ENCODE assay signal across 11 cellular contexts in the genomic region with DNA sequence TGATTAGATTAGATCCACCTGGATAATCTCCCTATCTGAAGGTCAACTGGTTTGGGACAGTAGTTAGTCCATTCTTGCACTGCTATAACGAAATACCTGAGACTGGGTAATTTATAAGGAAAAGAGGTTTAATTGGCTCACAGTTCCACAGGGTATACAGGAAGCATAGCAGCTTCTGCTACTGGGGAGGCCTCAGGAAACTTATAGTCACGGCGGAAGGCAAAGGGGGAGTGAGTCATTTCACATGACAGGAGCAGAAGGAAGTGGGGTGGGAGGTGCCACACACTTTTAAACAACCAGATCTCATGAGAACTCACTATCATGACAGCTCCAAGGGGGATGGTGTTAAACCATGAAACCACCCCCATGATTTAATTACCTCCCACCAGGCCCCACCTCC. TPM values are rescaled to one million over a fixed set of nuclear protein-coding genes. Genes with fewer than 3 reads are reported as not detected.
DNase-seq lines count a peak whose midpoint lies in the region; ATAC-seq and TF ChIP-seq lines count a peak whose summit lies in the region.
"Had no signal": no experiment of that assay in that cellular context is flagged by ENCODE, and none has a peak within 500 bp of the region (broad histone marks: within the 10 kb centered on the region; RNA-seq: fewer than 3 reads in every experiment).

No MANE protein-coding gene starts in this region.

- WGBS in hepatocyte (ENCODE audit: low lambda C conversion rate, missing lambda C conversion rate), result 56% methylated on average over 3 of the region's 3 CpGs

- no peak overlapping the region for H3K4me3 Mint-ChIP-seq in activated T-cell treated with anti-CD3 and anti-CD28 coated beads, Interleukin-2, amount 50 U/mL, for 24 hours
- no peak overlapping the region for H3K4me3 Mint-ChIP-seq in GM23338

- H3K27ac ChIP-seq in BLaER1 treated with 17β-estradiol and CSF1 and Interleukin-3, amounts not matched to agents 10 nM and 100 nM, result peak overlapping the region in 2 of 11 experiments; percentile 26 to 51; a peak in 3 of 22 replicates
- H3K27ac ChIP-seq in hepatocyte, result peak overlapping the region; percentile 37
- H3K27ac ChIP-seq in GM23338 (ENCODE audit: low read depth), result no peak overlapping the region
- no peak overlapping the region for H3K27ac ChIP-seq in dorsolateral prefrontal cortex

- H3K9ac ChIP-seq in BLaER1 treated with 17β-estradiol and CSF1 and Interleukin-3, amounts not matched to agents 10 nM and 100 nM, result no peak overlapping the region

- DNase-seq in LHCN-M2 (ENCODE audit: low read depth) (peak; percentile 31), hepatocyte (ENCODE audit: low spot score) (peak; percentile 20), GM23338 (ENCODE audit: low spot score) (no peak), T1000 (lab: John Stamatoyannopoulos, UW) (no peak), NCI-H187 (lab: John Stamatoyannopoulos, UW) (no peak), dorsolateral prefrontal cortex (no peak)
- DNase-seq in activated T-cell treated with anti-CD3 and anti-CD28 coated beads, Interleukin-2, amount 50 U/mL, for 24 hours, result peak; percentile 37
- DNase-seq: GOT3, NCI-H187 treated with DMSO at 0.1 percent for 48 hours, SHP77 treated with DMSO at 0.1 percent for 48 hours had no signal

- H3K9me3 ChIP-seq in BLaER1 treated with 17β-estradiol and CSF1 and Interleukin-3, amounts not matched to agents 10 nM and 100 nM (replicated peaks in 1 of 11), result peaks cover 0 to 16% (median 0%) of the 10 kb centered on the region in 11 experiments; a peak in 9 of 22 replicates
- no peaks in the 10 kb centered on the region for H3K9me3 ChIP-seq in hepatocyte (ENCODE audit: low read depth)

- no peaks in the 10 kb centered on the region for H4K20me1 ChIP-seq in BLaER1 treated with 17β-estradiol and CSF1 and Interleukin-3, amounts not matched to agents 10 nM and 100 nM
- no peaks in the 10 kb centered on the region for H4K20me1 ChIP-seq in hepatocyte (ENCODE audit: insufficient read depth, poor library complexity, severe bottlenecking)
- H4K20me1 ChIP-seq in GM23338 (replicated peaks; ENCODE audit: insufficient read depth), result no peaks in the 10 kb centered on the region

- intact Hi-C loops in dorsolateral prefrontal cortex (cut with DNase I), result no loop called here

- H3K4me1 ChIP-seq in BLaER1 treated with 17β-estradiol and CSF1 and Interleukin-3, amounts not matched to agents 10 nM and 100 nM, result peaks cover 8 to 24% (median 17%) of the 10 kb centered on the region in 10 experiments; a peak in 16 of 20 replicates
- H3K4me1 ChIP-seq in hepatocyte (ENCODE audit: insufficient read depth), result no peaks in the 10 kb centered on the region
- H3K4me1 ChIP-seq in GM23338 (ENCODE audit: insufficient read depth), result no peaks in the 10 kb centered on the region

- H3K4me2 ChIP-seq in BLaER1 treated with 17β-estradiol and CSF1 and Interleukin-3, amounts not matched to agents 10 nM and 100 nM, result peak overlapping the region in 9 of 11 experiments; percentile 3 to 50 (median 26); a peak in 15 of 22 replicates
- H3K4me2 ChIP-seq in hepatocyte (no peak overlapping the region), GM23338 (no peak overlapping the region)

- no peaks in the 10 kb centered on the region for H3K9me2 ChIP-seq in hepatocyte (replicated peaks; ENCODE audit: insufficient read depth)
- H3K9me2 ChIP-seq in GM23338 (ENCODE audit: insufficient read depth), result no peaks in the 10 kb centered on the region

- no peak overlapping the region for H2AFZ ChIP-seq in hepatocyte
- no peak overlapping the region for H2AFZ ChIP-seq in GM23338

- peaks cover 8% of the 10 kb centered on the region for H3K9me3 Mint-ChIP-seq in activated T-cell treated with anti-CD3 and anti-CD28 coated beads, Interleukin-2, amount 50 U/mL, for 24 hours
- no peaks in the 10 kb centered on the region for H3K9me3 Mint-ChIP-seq in GM23338

- no peak for ATAC-seq in GM23338

- TF ChIP-seq CTCF in hepatocyte (IDR thresholded peaks at IDR 0.05; ENCODE audit: poor library complexity) (no peak), GM23338 (conservative IDR thresholded peaks at IDR 0.05; ENCODE audit: low read depth in 2 of 2) (no peak), dorsolateral prefrontal cortex (IDR thresholded peaks at IDR 0.05 in 54 of 56, conservative IDR thresholded peaks at IDR 0.05 in 2 of 56; ENCODE audit: low read depth in 1 of 56, partially characterized antibody in 56 of 56) (no peak)

- peaks cover 15% of the 10 kb centered on the region for H3K36me3 Mint-ChIP-seq in activated T-cell treated with anti-CD3 and anti-CD28 coated beads, Interleukin-2, amount 50 U/mL, for 24 hours (ENCODE audit: low read depth)
- no peaks in the 10 kb centered on the region; the same call in 2 of the 3 replicates for H3K36me3 Mint-ChIP-seq in GM23338 (ENCODE audit: low read depth)

- H3K4me3 ChIP-seq in BLaER1 treated with 17β-estradiol and CSF1 and Interleukin-3, amounts not matched to agents 10 nM and 100 nM, result no peak overlapping the region
- H3K4me3 ChIP-seq in hepatocyte (no peak overlapping the region), GM23338 (no peak overlapping the region), dorsolateral prefrontal cortex (no peak overlapping the region)

- H3F3A ChIP-seq in GM23338 (replicated peaks; ENCODE audit: low read depth), result no peaks in the 10 kb centered on the region

- H3K27me3 ChIP-seq in BLaER1 treated with 17β-estradiol and CSF1 and Interleukin-3, amounts not matched to agents 10 nM and 100 nM, result no peaks in the 10 kb centered on the region
- H3K27me3 ChIP-seq in hepatocyte (no peaks in the 10 kb centered on the region), GM23338 (ENCODE audit: insufficient read depth) (no peaks in the 10 kb centered on the region), dorsolateral prefrontal cortex (no peaks in the 10 kb centered on the region)

- H3K4me1 Mint-ChIP-seq in activated T-cell treated with anti-CD3 and anti-CD28 coated beads, Interleukin-2, amount 50 U/mL, for 24 hours (ENCODE audit: low read depth), result peaks cover 20% of the 10 kb centered on the region
- H3K4me1 Mint-ChIP-seq in GM23338, result no peaks in the 10 kb centered on the region

- H3K79me2 ChIP-seq in hepatocyte, result no peaks in the 10 kb centered on the region
- no peaks in the 10 kb centered on the region for H3K79me2 ChIP-seq in GM23338 (replicated peaks; ENCODE audit: insufficient read depth)

- peaks cover 0 to 25% (median 2%) of the 10 kb centered on the region in 11 experiments; a peak in 6 of 22 replicates for H3K36me3 ChIP-seq in BLaER1 treated with 17β-estradiol and CSF1 and Interleukin-3, amounts not matched to agents 10 nM and 100 nM
- H3K36me3 ChIP-seq in hepatocyte (replicated peaks; ENCODE audit: insufficient read depth, low read depth), result no peaks in the 10 kb centered on the region
- H3K36me3 ChIP-seq in GM23338 (ENCODE audit: insufficient read depth), result no peaks in the 10 kb centered on the region

- H3K27me3 Mint-ChIP-seq in activated T-cell treated with anti-CD3 and anti-CD28 coated beads, Interleukin-2, amount 50 U/mL, for 24 hours, result no peaks in the 10 kb centered on the region
- H3K27me3 Mint-ChIP-seq in GM23338 (ENCODE audit: insufficient read depth, low read depth, poor library complexity), result no peaks in the 10 kb centered on the region

- peak overlapping the region; percentile 76 for H3K27ac Mint-ChIP-seq in activated T-cell treated with anti-CD3 and anti-CD28 coated beads, Interleukin-2, amount 50 U/mL, for 24 hours
- no peak overlapping the region for H3K27ac Mint-ChIP-seq in GM23338

TF ChIP-seq in GM23338, 12 proteins besides CTCF, POLR2A, EP300 and RAD21 (continues in another document):
- no peak for TF ChIP-seq STAT1 (IDR thresholded peaks at IDR 0.05; ENCODE audit: unreplicated experiment)
- no peak for TF ChIP-seq CREB1 (CRISPR knock-in tag; IDR thresholded peaks at IDR 0.05; ENCODE audit: low read depth)
- no peak for TF ChIP-seq POLR2AphosphoS5 (IDR thresholded peaks at IDR 0.05; ENCODE audit: low read depth)
- no peak for TF ChIP-seq REST (IDR thresholded peaks at IDR 0.05; ENCODE audit: unreplicated experiment)
- no peak for TF ChIP-seq ZNF114 (CRISPR knock-in tag; IDR thresholded peaks at IDR 0.05)
- no peak for TF ChIP-seq ZNF331 (CRISPR knock-in tag; IDR thresholded peaks at IDR 0.05; ENCODE audit: low read depth)
- no peak for TF ChIP-seq NANOG (IDR thresholded peaks at IDR 0.05; ENCODE audit: borderline replicate concordance)

RNA-seq across cellular contexts. Expression of gene C9orf40, which starts 9.9 kb away (rescaled TPM):
- total RNA-seq in LHCN-M2 (2014; rRNA removed) (17.3 and 18.1 TPM in 2 replicates), hepatocyte (10.1 and 13.0 TPM in 2 replicates), dorsolateral prefrontal cortex (10 to 100 TPM in 22 of 120 experiments, 1 to 10 TPM in 98; 5.0 to 13.6 (median 8.0) TPM)
- 7.2 TPM for polyA plus RNA-seq in LHCN-M2 (2012)
- polyA plus RNA-seq in hepatocyte (11.1 and 17.4 TPM in 2 replicates), GM23338 (2016; fragmentation: Nextera tagmentation; extraction: Ambion mirVana) (10.4 and 11.4 TPM in 2 replicates)
- total RNA-seq in GM23338 (2014; rRNA removed; shearing (Covaris generic)), result 8.3 and 11.1 TPM in 2 replicates

RNA-seq across cellular contexts. Expression of gene TRPM6, which starts 55.1 kb away (rescaled TPM):
- total RNA-seq in LHCN-M2 (2014; rRNA removed) (not detected in 2 replicates), hepatocyte (19.0 and 20.3 TPM in 2 replicates), dorsolateral prefrontal cortex (10 to 100 TPM in 1 of 120 experiments, 1 to 10 TPM in 117, under 1 TPM in 2; 0.75 to 13.6 (median 3.2) TPM)
- 0.01 TPM for polyA plus RNA-seq in LHCN-M2 (2012)
- polyA plus RNA-seq in hepatocyte (3.7 and 3.8 TPM in 2 replicates), GM23338 (2016; fragmentation: Nextera tagmentation; extraction: Ambion mirVana) (0.23 and 0.40 TPM in 2 replicates)
- 0.47 and 0.87 TPM in 2 replicates for total RNA-seq in GM23338 (2014; rRNA removed; shearing (Covaris generic))

Comparison
In these comparisons a context has a peak if more than half of its experiments do, and no peak if none do; other contexts are left out.
1. H3K4me2 ChIP-seq: peak in BLaER1 treated with 17β-estradiol and CSF1 and Interleukin-3, amounts not matched to agents 10 nM and 100 nM (9 of 11); none in hepatocyte (single experiment) and GM23338 (single experiment).
2. DNase-seq: peak in LHCN-M2 (single experiment), activated T-cell treated with anti-CD3 and anti-CD28 coated beads, Interleukin-2, amount 50 U/mL, for 24 hours (single experiment) and hepatocyte (single experiment); none in GM23338 (single experiment), T1000 (single experiment), NCI-H187 (0 of 2) and dorsolateral prefrontal cortex (0 of 10).